23 cellular contexts compared by ENCODE assay signal in the genomic region with DNA sequence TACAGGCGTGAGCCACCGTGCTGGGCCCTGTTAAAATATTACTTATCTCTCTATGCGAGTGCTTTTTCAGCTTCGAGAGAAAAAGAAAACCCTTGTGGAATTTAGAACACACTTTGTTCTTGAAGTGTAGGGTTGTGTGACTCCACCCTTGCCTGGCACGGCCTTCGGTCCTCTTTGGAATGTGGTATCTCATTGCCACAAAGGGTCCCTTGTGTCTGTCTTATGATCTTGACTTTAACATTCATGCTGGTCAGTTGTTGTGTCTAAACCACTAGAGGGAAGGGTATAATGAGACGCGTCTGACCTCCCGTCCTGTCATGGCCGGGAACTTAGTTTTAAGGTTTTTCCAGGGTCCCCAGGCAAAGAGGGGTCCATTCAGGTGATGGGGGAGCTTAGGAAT.
DNase-seq lines count a peak whose midpoint lies in the region; ATAC-seq and TF ChIP-seq lines count a peak whose summit lies in the region.
"Had no signal": no experiment of that assay in that cellular context is flagged by ENCODE, and none has a peak within 500 bp of the region (broad histone marks: within the 10 kb centered on the region; RNA-seq: fewer than 3 reads in every experiment).

No MANE protein-coding gene starts in this region.

- TF ChIP-seq CTCF in retinal pigment epithelial cell (conservative IDR thresholded peaks at IDR 0.05; ENCODE audit: low read depth, low read length) (no peak), Calu3 (IDR thresholded peaks at IDR 0.05; ENCODE audit: unreplicated experiment) (no peak), MCF 10A (IDR thresholded peaks at IDR 0.05; ENCODE audit: unreplicated experiment) (no peak)

- H3K36me3 Mint-ChIP-seq in Calu3 (ENCODE audit: insufficient read depth, unreplicated experiment) (no peaks in the 10 kb centered on the region), MCF 10A (ENCODE audit: insufficient read depth, unreplicated experiment) (no peaks in the 10 kb centered on the region)
- H3K36me3 Mint-ChIP-seq: CD14-positive monocyte; CD8-positive, alpha-beta memory T cell had no signal

- intact Hi-C loops in Calu3 (cut with micrococcal nuclease; ENCODE audit: unreplicated experiment) (no loop called here), MCF 10A (cut with micrococcal nuclease) (no loop called here)

- DNase-seq in COLO829 (ENCODE audit: low spot score) (peak; percentile 72), SK-MEL-5 (ENCODE audit: low read depth, low spot score) (peak; percentile 86), foreskin melanocyte (peak; percentile 94), retinal pigment epithelial cell (ENCODE audit: low read depth) (peak; percentile 3), Calu3 (no peak), MCF 10A (ENCODE audit: unreplicated experiment) (no peak)
- DNase-seq: 8988T; ACHN; AML-193; BE2C; CD4-positive, alpha-beta T cell; CD8-positive, alpha-beta memory T cell; COR-L47; DMS153; DND-41; GOT3; HFFc6 had no signal

- no peak for ATAC-seq in GM21367 (IDR thresholded peaks at IDR 0.05; ENCODE audit: unreplicated experiment)
- ATAC-seq in GM21723 (IDR thresholded peaks at IDR 0.05; ENCODE audit: unreplicated experiment): no peak
- ATAC-seq: A549 had no signal

- in situ Hi-C loops in SK-MEL-5 (cut with HindIII; ENCODE audit: low pct_unique_long_range_greater_than_20kb, low sequenced_read_pairs): no loop called here

- POLR2A ChIA-PET in MCF 10A (lab: Yijun Ruan, JAX): interaction anchor here (0.6 kb wide), 1 partner anchor 289 kb away, joined by 4 read pairs; no protein-coding TSS in a partner anchor

- no peaks in the 10 kb centered on the region for H3K4me1 Mint-ChIP-seq in Calu3 (ENCODE audit: low read depth, unreplicated experiment)
- H3K4me1 Mint-ChIP-seq in MCF 10A (ENCODE audit: insufficient read depth, unreplicated experiment): no peaks in the 10 kb centered on the region
- H3K4me1 Mint-ChIP-seq: CD14-positive monocyte; CD8-positive, alpha-beta memory T cell had no signal

- H3K27me3 Mint-ChIP-seq in Calu3 (ENCODE audit: unreplicated experiment) (no peaks in the 10 kb centered on the region), MCF 10A (ENCODE audit: insufficient read depth, unreplicated experiment) (no peaks in the 10 kb centered on the region)
- H3K27me3 Mint-ChIP-seq: CD4-positive, alpha-beta T cell had no signal

- H3K4me3 Mint-ChIP-seq in Calu3 (ENCODE audit: low read depth, unreplicated experiment) (no peak overlapping the region), MCF 10A (ENCODE audit: unreplicated experiment) (no peak overlapping the region)
- H3K4me3 Mint-ChIP-seq: CD14-positive monocyte; CD4-positive, alpha-beta T cell; CD8-positive, alpha-beta memory T cell; HFFc6 had no signal

- no peaks in the 10 kb centered on the region for H3K9me3 Mint-ChIP-seq in Calu3 (ENCODE audit: low read depth, unreplicated experiment)
- H3K9me3 Mint-ChIP-seq in MCF 10A (ENCODE audit: unreplicated experiment): no peaks in the 10 kb centered on the region
- H3K9me3 Mint-ChIP-seq: CD4-positive, alpha-beta T cell; HFFc6 had no signal

- H3K4me3 ChIP-seq in retinal pigment epithelial cell (ENCODE audit: low read length): no peak overlapping the region
- H3K4me3 ChIP-seq: A549; BLaER1 treated with 17β-estradiol and CSF1 and Interleukin-3, amounts not matched to agents 10 nM and 100 nM; HAP-1 had no signal

- CTCF ChIA-PET in Calu3 (lab: Charles Lee): no interaction called here
- CTCF ChIA-PET in MCF 10A (lab: Yijun Ruan, JAX): interaction anchor here (1.0 kb wide), 1 partner anchor 68 kb away, joined by 4 read pairs; no protein-coding TSS in a partner anchor

- H3K27ac Mint-ChIP-seq in Calu3 (ENCODE audit: unreplicated experiment) (no peak overlapping the region), MCF 10A (ENCODE audit: low read depth, unreplicated experiment) (no peak overlapping the region)
- H3K27ac Mint-ChIP-seq: CD4-positive, alpha-beta T cell; CD8-positive, alpha-beta memory T cell; HFFc6 had no signal

- BruUV-seq in Calu3 (replicated peaks; lab: Mats Ljungman, UMichigan) (no TSS peak), MCF 10A (replicated peaks; lab: Mats Ljungman, UMichigan) (no TSS peak)

Comparison
In these comparisons a context has a peak if more than half of its experiments do, and no peak if none do; other contexts are left out.
1. DNase-seq: peak in COLO829 (single experiment), SK-MEL-5 (single experiment), foreskin melanocyte (single experiment) and retinal pigment epithelial cell (single experiment); none in Calu3 (single experiment) and MCF 10A (single experiment).